ENCODE assay signal across 1 cellular context in genomic region chr11:5767056-5767455, GRCh38.
TF ChIP-seq lines count a peak whose summit lies in the region.

No MANE protein-coding gene starts in this region.

TF ChIP-seq in HepG2, 621 proteins besides CTCF, POLR2A, EP300 and RAD21:
- TF ChIP-seq ZNF619 (CRISPR knock-in tag; IDR thresholded peaks at IDR 0.05) (no peak), CEBPB (IDR thresholded peaks at IDR 0.05; ENCODE audit: borderline replicate concordance, low read depth, low read length) (0 out of 2 replicates have a peak, but pooled peaks have one; percentile 2)
TF ChIP-seq in HepG2: peak in this region for 1.
